13 cellular contexts compared by ENCODE assay signal in genomic region chr17:50163846-50164696, GRCh38. TPM values are rescaled to one million over a fixed set of nuclear protein-coding genes. Genes with fewer than 3 reads are reported as not detected.
DNase-seq lines count a peak whose midpoint lies in the region; ATAC-seq, FAIRE-seq and TF ChIP-seq lines count a peak whose summit lies in the region.
"Had no signal": no experiment of that assay in that cellular context is flagged by ENCODE, and none has a peak within 500 bp of the region (broad histone marks: within the 10 kb centered on the region; RNA-seq: fewer than 3 reads in every experiment).

No MANE protein-coding gene starts in this region.

- intact Hi-C loops in right lobe of liver (cut with DNase I) (loop anchor here (10.0 kb wide), 1 partner anchor 49 kb away; no protein-coding TSS in a partner anchor), HepG2 (cut with micrococcal nuclease; ENCODE audit: unreplicated experiment) (no loop called here), kidney (cut with DNase I) (no loop called here)

- TF ChIP-seq CTCF in right lobe of liver (IDR thresholded peaks at IDR 0.05) (no peak), HepG2 (CRISPR knock-in tag; IDR thresholded peaks at IDR 0.05) (no peak), kidney (IDR thresholded peaks at IDR 0.05; ENCODE audit: borderline replicate concordance, extremely low read depth, insufficient read depth) (no peak)

- WGBS in right lobe of liver (ENCODE audit: insufficient coverage, low coverage, low lambda C conversion rate, missing lambda C conversion rate), result 60% methylated on average over 2 of the region's 11 CpGs
- WGBS in HepG2 (ENCODE audit: low lambda C conversion rate), result 31% methylated on average over 9 of the region's 11 CpGs

- H3K4me1 ChIP-seq in right lobe of liver (peaks cover 0 to 4% (median 2%) of the 10 kb centered on the region in 4 donors), HepG2 (ENCODE audit: insufficient read depth, low read length) (peaks cover 15% of the 10 kb centered on the region), kidney (ENCODE audit: control insufficient read depth in 1 of 2, insufficient read depth in 1 of 2, low read depth in 1 of 2, low read length in 2 of 2) (peaks cover 6 to 9% of the 10 kb centered on the region in 2 donors)

- no peak for TF ChIP-seq POLR2A in right lobe of liver (IDR thresholded peaks at IDR 0.05)
- TF ChIP-seq POLR2A in HepG2 (IDR thresholded peaks at IDR 0.05; ENCODE audit: insufficient read depth in 1 of 2, low read depth in 2 of 2, low read length in 2 of 2), result no peak

- no peaks in the 10 kb centered on the region for H3K9me3 Mint-ChIP-seq in activated T-cell treated with anti-CD3 and anti-CD28 coated beads, Interleukin-2, amount 50 U/mL, for 24 hours
- H3K9me3 Mint-ChIP-seq: mesothelial cell of epicardium had no signal

- CTCF ChIA-PET in HepG2 (lab: Yijun Ruan, JAX; ENCODE audit: low intra/inter-chr PET ratio, low total read pairs), result no interaction called here

- H3K9me3 ChIP-seq in right lobe of liver, result no peaks in the 10 kb centered on the region
- no peaks in the 10 kb centered on the region for H3K9me3 ChIP-seq in HepG2 (ENCODE audit: low read length)
- H3K9me3 ChIP-seq in kidney (ENCODE audit: control insufficient read depth in 1 of 2, low read length in 2 of 2), result no peaks in the 10 kb centered on the region
- H3K9me3 ChIP-seq: colonic mucosa had no signal

- DNase-seq in right lobe of liver (peak in 2 of 3 donors; percentile 17 to 49), HepG2 (ENCODE audit: low spot score) (no peak), RPMI8226 (peak; percentile 69), kidney (peak; percentile 68), Ammon's horn (ENCODE audit: low spot score) (no peak), NCI-H1092 (lab: John Stamatoyannopoulos, UW) (no peak)
- no peak for DNase-seq in activated T-cell treated with anti-CD3 and anti-CD28 coated beads, Interleukin-2, amount 50 U/mL, for 24 hours
- DNase-seq: activated CD4-positive, alpha-beta T cell treated with anti-CD3 and anti-CD28 coated beads, Interleukin-2, amount 50 U/mL, for 4 hours; colonic mucosa; DMS79; NCI-H2107 had no signal

- no peaks in the 10 kb centered on the region for H3K79me2 ChIP-seq in HepG2 (ENCODE audit: insufficient read depth, low read length)

- no peaks in the 10 kb centered on the region for H3K27me3 Mint-ChIP-seq in activated T-cell treated with anti-CD3 and anti-CD28 coated beads, Interleukin-2, amount 50 U/mL, for 24 hours

- H3K27me3 ChIP-seq in right lobe of liver (no peaks in the 10 kb centered on the region), HepG2 (ENCODE audit: control insufficient read depth in 1 of 2, insufficient read depth in 2 of 2, low read length in 2 of 2) (peaks cover 11 to 75% of the 10 kb centered on the region in 2 experiments; a peak in 3 of 5 replicates)
- H3K27me3 ChIP-seq: colonic mucosa had no signal

- no peaks in the 10 kb centered on the region for H3K36me3 Mint-ChIP-seq in activated T-cell treated with anti-CD3 and anti-CD28 coated beads, Interleukin-2, amount 50 U/mL, for 24 hours (ENCODE audit: low read depth)
- H3K36me3 Mint-ChIP-seq: mesothelial cell of epicardium had no signal

- in situ Hi-C loops in HepG2 (cut with HindIII; ENCODE audit: extremely low pct_ligation_motif_present, low pct_unique_long_range_greater_than_20kb), result loop anchor here (5.0 kb wide), 1 partner anchor 47 kb away; no protein-coding TSS in a partner anchor

- POLR2A ChIA-PET in HepG2 (lab: Yijun Ruan, JAX), result no interaction called here

- no peaks in the 10 kb centered on the region for H3K36me3 ChIP-seq in right lobe of liver
- no peaks in the 10 kb centered on the region for H3K36me3 ChIP-seq in HepG2 (replicated peaks in 1 of 2; ENCODE audit: control insufficient read depth in 1 of 2, insufficient read depth in 2 of 2, low read length in 2 of 2)
- H3K36me3 ChIP-seq in kidney (ENCODE audit: control insufficient read depth in 1 of 2, insufficient read depth in 2 of 2, low read length in 2 of 2), result no peaks in the 10 kb centered on the region
- H3K36me3 ChIP-seq: colonic mucosa had no signal

- BruUV-seq in HepG2 (replicated peaks; lab: Mats Ljungman, UMichigan), result no TSS peak

- H3K27ac Mint-ChIP-seq in activated T-cell treated with anti-CD3 and anti-CD28 coated beads, Interleukin-2, amount 50 U/mL, for 24 hours, result no peak overlapping the region
- H3K27ac Mint-ChIP-seq: mesothelial cell of epicardium had no signal

- peaks cover 35% of the 10 kb centered on the region for H3K4me1 Mint-ChIP-seq in activated T-cell treated with anti-CD3 and anti-CD28 coated beads, Interleukin-2, amount 50 U/mL, for 24 hours (ENCODE audit: low read depth)

- H3K4me3 Mint-ChIP-seq in activated T-cell treated with anti-CD3 and anti-CD28 coated beads, Interleukin-2, amount 50 U/mL, for 24 hours, result no peak overlapping the region
- H3K4me3 Mint-ChIP-seq: mesothelial cell of epicardium had no signal

- no peak for ATAC-seq in right lobe of liver
- no peak for ATAC-seq in HepG2
- ATAC-seq in HG03439 (IDR thresholded peaks at IDR 0.05; ENCODE audit: unreplicated experiment), result no peak

- FAIRE-seq in HepG2 (lab: Jason Lieb, UNC), result no peak
- FAIRE-seq in kidney (lab: Jason Lieb, UNC), result no peak

- no peaks in the 10 kb centered on the region for H4K20me1 ChIP-seq in HepG2 (ENCODE audit: insufficient read depth, low read length)

- no peak overlapping the region for H3K4me2 ChIP-seq in HepG2 (ENCODE audit: low read depth, low read length)

- TF ChIP-seq EP300 in HepG2 (IDR thresholded peaks at IDR 0.05; ENCODE audit: low read depth in 2 of 2, low read length in 2 of 2) (no peak), HepG2 (CRISPR knock-in tag; IDR thresholded peaks at IDR 0.05; ENCODE audit: borderline replicate concordance) (no peak)

- H3K4me3 ChIP-seq in right lobe of liver (no peak overlapping the region), HepG2 (replicated peaks in 1 of 3; ENCODE audit: insufficient read depth in 1 of 3, low read depth in 2 of 3, low read length in 3 of 3) (no peak overlapping the region), kidney (ENCODE audit: low read length in 2 of 2) (no peak overlapping the region)
- H3K4me3 ChIP-seq: colonic mucosa had no signal

- H3K9ac ChIP-seq in HepG2 (ENCODE audit: insufficient read depth, low read depth, low read length) (no peak overlapping the region), kidney (ENCODE audit: low read length in 2 of 2) (no peak overlapping the region)

- no peak overlapping the region for H3K27ac ChIP-seq in right lobe of liver
- H3K27ac ChIP-seq in HepG2 (ENCODE audit: extremely low read length, insufficient read depth, low read length), result no peak overlapping the region
- H3K27ac ChIP-seq in kidney (ENCODE audit: low read depth in 2 of 2, low read length in 2 of 2), result no peak overlapping the region
- H3K27ac ChIP-seq: colonic mucosa had no signal

- TF ChIP-seq RAD21 in HepG2 (CRISPR knock-in tag; IDR thresholded peaks at IDR 0.05), result no peak

- no peak overlapping the region for H2AFZ ChIP-seq in HepG2 (ENCODE audit: low read length)

RNA-seq across cellular contexts. Expression of gene SGCA, which starts 1.7 kb away (rescaled TPM):
- 1 to 10 TPM in 4 of 6 experiments, under 1 TPM in 2; 0.48 to 2.8 (median 1.6) TPM for total RNA-seq in right lobe of liver
- not detected in 2 replicates for total RNA-seq in HepG2 (2016; rRNA removed; fragmentation: Illumina TruSeq; extraction: Trizol)
- not detected in 2 replicates for total RNA-seq in HepG2 (2016; cell fraction: cytosol; rRNA removed; fragmentation: Illumina TruSeq; extraction: Trizol; ENCODE audit: low read depth)
- not detected in 2 replicates for total RNA-seq in HepG2 (2016; cell fraction: insoluble cytoplasmic fraction; rRNA removed; fragmentation: Illumina TruSeq; extraction: Trizol)
- not detected in 2 replicates for total RNA-seq in HepG2 (2016; cell fraction: membrane; rRNA removed; fragmentation: Illumina TruSeq; extraction: Trizol)
- total RNA-seq in HepG2 (2016; cell fraction: nucleus; rRNA removed; fragmentation: Illumina TruSeq; extraction: Trizol), result not detected in 2 replicates
- polyA plus RNA-seq in HepG2 (2011; rRNA removed), result not detected in 2 replicates
- not detected in 2 replicates for polyA plus RNA-seq in HepG2 (2011; cell fraction: cytosol; rRNA removed)
- 0.42 TPM in 1 of 2 replicates, not detected in the other for polyA plus RNA-seq in HepG2 (2011; cell fraction: nucleus; rRNA removed)
- polyA plus RNA-seq in HepG2 (2012), result not detected in 2 replicates
- not detected in 2 replicates for polyA plus RNA-seq in HepG2 (2016; cell fraction: cytosol; fragmentation: Illumina TruSeq; extraction: Trizol; ENCODE audit: low read depth)
- not detected in 2 replicates for polyA plus RNA-seq in HepG2 (2016; cell fraction: insoluble cytoplasmic fraction; fragmentation: Illumina TruSeq; extraction: Trizol; ENCODE audit: low read depth)
- not detected in 2 replicates for polyA plus RNA-seq in HepG2 (2016; cell fraction: membrane; fragmentation: Illumina TruSeq; extraction: Trizol; ENCODE audit: low read depth)
- not detected in 2 replicates for polyA plus RNA-seq in HepG2 (2016; cell fraction: nucleus; fragmentation: Illumina TruSeq; extraction: Trizol; ENCODE audit: insufficient read depth, low read depth)
- 0.19 TPM in 1 of 2 replicates, not detected in the other for polyA minus RNA-seq in HepG2 (2011; rRNA and poly(A)+ RNA removed; ENCODE audit: low replicate concordance)
- polyA minus RNA-seq in HepG2 (2011; cell fraction: cytosol; rRNA and poly(A)+ RNA removed), result not detected in 2 replicates
- polyA minus RNA-seq in HepG2 (2011; cell fraction: nucleus; rRNA and poly(A)+ RNA removed), result not detected in 2 replicates
- 4.2 TPM for total RNA-seq in kidney
- 5.5 TPM for polyA plus RNA-seq in kidney (ENCODE audit: insufficient read depth, low read depth, low replicate concordance)
- total RNA-seq: mesothelial cell of epicardium had no signal

RNA-seq across cellular contexts. Expression of gene PPP1R9B, which starts 13.6 kb away (rescaled TPM):
- total RNA-seq in right lobe of liver, result 10 to 100 TPM in 5 of 6 experiments, 1 to 10 TPM in 1; 9.9 to 18.1 (median 12.0) TPM
- 11.0 and 15.8 TPM in 2 replicates for total RNA-seq in HepG2 (2016; rRNA removed; fragmentation: Illumina TruSeq; extraction: Trizol)
- total RNA-seq in HepG2 (2016; cell fraction: cytosol; rRNA removed; fragmentation: Illumina TruSeq; extraction: Trizol; ENCODE audit: low read depth), result 1.3 and 1.6 TPM in 2 replicates
- 8.3 and 16.2 TPM in 2 replicates for total RNA-seq in HepG2 (2016; cell fraction: insoluble cytoplasmic fraction; rRNA removed; fragmentation: Illumina TruSeq; extraction: Trizol)
- total RNA-seq in HepG2 (2016; cell fraction: membrane; rRNA removed; fragmentation: Illumina TruSeq; extraction: Trizol), result 7.0 and 7.3 TPM in 2 replicates
- total RNA-seq in HepG2 (2016; cell fraction: nucleus; rRNA removed; fragmentation: Illumina TruSeq; extraction: Trizol), result 10.9 and 13.5 TPM in 2 replicates
- polyA plus RNA-seq in HepG2 (2011; rRNA removed), result 8.7 and 9.4 TPM in 2 replicates
- 7.4 and 9.0 TPM in 2 replicates for polyA plus RNA-seq in HepG2 (2011; cell fraction: cytosol; rRNA removed)
- 13.1 and 16.4 TPM in 2 replicates for polyA plus RNA-seq in HepG2 (2011; cell fraction: nucleus; rRNA removed)
- 9.8 and 11.6 TPM in 2 replicates for polyA plus RNA-seq in HepG2 (2012)
- polyA plus RNA-seq in HepG2 (2016; cell fraction: cytosol; fragmentation: Illumina TruSeq; extraction: Trizol; ENCODE audit: low read depth), result 1.2 and 1.4 TPM in 2 replicates
- polyA plus RNA-seq in HepG2 (2016; cell fraction: insoluble cytoplasmic fraction; fragmentation: Illumina TruSeq; extraction: Trizol; ENCODE audit: low read depth), result 14.2 and 17.2 TPM in 2 replicates
- 7.2 TPM in 2 replicates for polyA plus RNA-seq in HepG2 (2016; cell fraction: membrane; fragmentation: Illumina TruSeq; extraction: Trizol; ENCODE audit: low read depth)
- polyA plus RNA-seq in HepG2 (2016; cell fraction: nucleus; fragmentation: Illumina TruSeq; extraction: Trizol; ENCODE audit: insufficient read depth, low read depth), result 35.0 and 35.2 TPM in 2 replicates
- 15.4 and 32.3 TPM in 2 replicates for polyA minus RNA-seq in HepG2 (2011; rRNA and poly(A)+ RNA removed; ENCODE audit: low replicate concordance)
- 7.3 and 11.8 TPM in 2 replicates for polyA minus RNA-seq in HepG2 (2011; cell fraction: cytosol; rRNA and poly(A)+ RNA removed)
- 7.8 and 9.3 TPM in 2 replicates for polyA minus RNA-seq in HepG2 (2011; cell fraction: nucleus; rRNA and poly(A)+ RNA removed)
- total RNA-seq in kidney, result 64.4 TPM
- polyA plus RNA-seq in kidney (ENCODE audit: insufficient read depth, low read depth, low replicate concordance), result 17.1 TPM

RNA-seq across cellular contexts. Expression of gene SAMD14, which starts 34.1 kb away (rescaled TPM):
- 1 to 10 TPM in 2 of 6 experiments, under 1 TPM in 3, not detected in 1; 0.50 to 3.8 (median 0.77) TPM for total RNA-seq in right lobe of liver
- 0.07 TPM in 1 of 2 replicates, not detected in the other for total RNA-seq in HepG2 (2016; rRNA removed; fragmentation: Illumina TruSeq; extraction: Trizol)
- 0.18 and 0.20 TPM in 2 replicates for total RNA-seq in HepG2 (2016; cell fraction: cytosol; rRNA removed; fragmentation: Illumina TruSeq; extraction: Trizol; ENCODE audit: low read depth)
- total RNA-seq in HepG2 (2016; cell fraction: insoluble cytoplasmic fraction; rRNA removed; fragmentation: Illumina TruSeq; extraction: Trizol), result 0.04 TPM in 1 of 2 replicates, not detected in the other
- 0.09 and 0.14 TPM in 2 replicates for total RNA-seq in HepG2 (2016; cell fraction: membrane; rRNA removed; fragmentation: Illumina TruSeq; extraction: Trizol)
- total RNA-seq in HepG2 (2016; cell fraction: nucleus; rRNA removed; fragmentation: Illumina TruSeq; extraction: Trizol), result 0.09 TPM in 2 replicates
- 0.22 TPM in 1 of 2 replicates, not detected in the other for polyA plus RNA-seq in HepG2 (2011; rRNA removed)
- polyA plus RNA-seq in HepG2 (2011; cell fraction: cytosol; rRNA removed), result 0.01 and 0.04 TPM in 2 replicates
- 0.24 and 0.29 TPM in 2 replicates for polyA plus RNA-seq in HepG2 (2011; cell fraction: nucleus; rRNA removed)
- 0.08 and 0.11 TPM in 2 replicates for polyA plus RNA-seq in HepG2 (2012)
- not detected in 2 replicates for polyA plus RNA-seq in HepG2 (2016; cell fraction: cytosol; fragmentation: Illumina TruSeq; extraction: Trizol; ENCODE audit: low read depth)
- polyA plus RNA-seq in HepG2 (2016; cell fraction: insoluble cytoplasmic fraction; fragmentation: Illumina TruSeq; extraction: Trizol; ENCODE audit: low read depth), result 0.16 TPM in 1 of 2 replicates, not detected in the other
- 0.19 TPM in 2 replicates for polyA plus RNA-seq in HepG2 (2016; cell fraction: membrane; fragmentation: Illumina TruSeq; extraction: Trizol; ENCODE audit: low read depth)
- polyA plus RNA-seq in HepG2 (2016; cell fraction: nucleus; fragmentation: Illumina TruSeq; extraction: Trizol; ENCODE audit: insufficient read depth, low read depth), result 0.53 TPM in 1 of 2 replicates, not detected in the other
- 0.28 and 0.30 TPM in 2 replicates for polyA minus RNA-seq in HepG2 (2011; rRNA and poly(A)+ RNA removed; ENCODE audit: low replicate concordance)
- 0.09 and 0.20 TPM in 2 replicates for polyA minus RNA-seq in HepG2 (2011; cell fraction: cytosol; rRNA and poly(A)+ RNA removed)
- polyA minus RNA-seq in HepG2 (2011; cell fraction: nucleus; rRNA and poly(A)+ RNA removed), result 0.39 and 0.99 TPM in 2 replicates
- total RNA-seq in kidney, result 5.0 TPM
- 3.7 TPM for polyA plus RNA-seq in kidney (ENCODE audit: insufficient read depth, low read depth, low replicate concordance)

RNA-seq across cellular contexts. Expression of gene COL1A1, which starts 37.4 kb away (rescaled TPM):
- total RNA-seq in right lobe of liver, result 100 to 1,000 TPM in 1 of 6 experiments, 10 to 100 TPM in 4, 1 to 10 TPM in 1; 9.3 to 109 (median 34.7) TPM
- 0.17 TPM in 1 of 2 replicates, not detected in the other for total RNA-seq in HepG2 (2016; rRNA removed; fragmentation: Illumina TruSeq; extraction: Trizol)
- not detected in 2 replicates for total RNA-seq in HepG2 (2016; cell fraction: cytosol; rRNA removed; fragmentation: Illumina TruSeq; extraction: Trizol; ENCODE audit: low read depth)
- 0.03 and 0.06 TPM in 2 replicates for total RNA-seq in HepG2 (2016; cell fraction: insoluble cytoplasmic fraction; rRNA removed; fragmentation: Illumina TruSeq; extraction: Trizol)
- total RNA-seq in HepG2 (2016; cell fraction: membrane; rRNA removed; fragmentation: Illumina TruSeq; extraction: Trizol), result 0.09 and 0.24 TPM in 2 replicates
- total RNA-seq in HepG2 (2016; cell fraction: nucleus; rRNA removed; fragmentation: Illumina TruSeq; extraction: Trizol), result 0.68 and 0.72 TPM in 2 replicates
- 0.05 and 0.14 TPM in 2 replicates for polyA plus RNA-seq in HepG2 (2011; rRNA removed)
- polyA plus RNA-seq in HepG2 (2011; cell fraction: cytosol; rRNA removed), result 0.01 TPM in 1 of 2 replicates, not detected in the other
- polyA plus RNA-seq in HepG2 (2011; cell fraction: nucleus; rRNA removed), result 1.7 and 2.5 TPM in 2 replicates
- 0.19 TPM in 2 replicates for polyA plus RNA-seq in HepG2 (2012)
- polyA plus RNA-seq in HepG2 (2016; cell fraction: cytosol; fragmentation: Illumina TruSeq; extraction: Trizol; ENCODE audit: low read depth), result 0.03 TPM in 1 of 2 replicates, not detected in the other
- polyA plus RNA-seq in HepG2 (2016; cell fraction: insoluble cytoplasmic fraction; fragmentation: Illumina TruSeq; extraction: Trizol; ENCODE audit: low read depth), result 0.07 TPM in 1 of 2 replicates, not detected in the other
- polyA plus RNA-seq in HepG2 (2016; cell fraction: membrane; fragmentation: Illumina TruSeq; extraction: Trizol; ENCODE audit: low read depth), result not detected in 2 replicates
- polyA plus RNA-seq in HepG2 (2016; cell fraction: nucleus; fragmentation: Illumina TruSeq; extraction: Trizol; ENCODE audit: insufficient read depth, low read depth), result 1.00 and 2.8 TPM in 2 replicates
- 35.8 TPM in 1 of 2 replicates, not detected in the other for polyA minus RNA-seq in HepG2 (2011; rRNA and poly(A)+ RNA removed; ENCODE audit: low replicate concordance)
- 0.70 and 0.79 TPM in 2 replicates for polyA minus RNA-seq in HepG2 (2011; cell fraction: cytosol; rRNA and poly(A)+ RNA removed)
- 0.52 and 1.2 TPM in 2 replicates for polyA minus RNA-seq in HepG2 (2011; cell fraction: nucleus; rRNA and poly(A)+ RNA removed)
- total RNA-seq in kidney, result 142 TPM
- 9.2 TPM for polyA plus RNA-seq in kidney (ENCODE audit: insufficient read depth, low read depth, low replicate concordance)

Comparison
In these comparisons a context has a peak if more than half of its experiments do, and no peak if none do; other contexts are left out.
1. DNase-seq: peak in right lobe of liver (2 of 3), RPMI8226 (single experiment) and kidney (single experiment); none in HepG2 (single experiment), Ammon's horn (single experiment), activated T-cell treated with anti-CD3 and anti-CD28 coated beads, Interleukin-2, amount 50 U/mL, for 24 hours (single experiment) and NCI-H1092 (single experiment).
2. intact Hi-C loops: an anchor here in right lobe of liver (10.0 kb wide); none called in HepG2 and kidney.